Comparison of ENCODE assay signal across 8 cellular contexts in the genomic region with DNA sequence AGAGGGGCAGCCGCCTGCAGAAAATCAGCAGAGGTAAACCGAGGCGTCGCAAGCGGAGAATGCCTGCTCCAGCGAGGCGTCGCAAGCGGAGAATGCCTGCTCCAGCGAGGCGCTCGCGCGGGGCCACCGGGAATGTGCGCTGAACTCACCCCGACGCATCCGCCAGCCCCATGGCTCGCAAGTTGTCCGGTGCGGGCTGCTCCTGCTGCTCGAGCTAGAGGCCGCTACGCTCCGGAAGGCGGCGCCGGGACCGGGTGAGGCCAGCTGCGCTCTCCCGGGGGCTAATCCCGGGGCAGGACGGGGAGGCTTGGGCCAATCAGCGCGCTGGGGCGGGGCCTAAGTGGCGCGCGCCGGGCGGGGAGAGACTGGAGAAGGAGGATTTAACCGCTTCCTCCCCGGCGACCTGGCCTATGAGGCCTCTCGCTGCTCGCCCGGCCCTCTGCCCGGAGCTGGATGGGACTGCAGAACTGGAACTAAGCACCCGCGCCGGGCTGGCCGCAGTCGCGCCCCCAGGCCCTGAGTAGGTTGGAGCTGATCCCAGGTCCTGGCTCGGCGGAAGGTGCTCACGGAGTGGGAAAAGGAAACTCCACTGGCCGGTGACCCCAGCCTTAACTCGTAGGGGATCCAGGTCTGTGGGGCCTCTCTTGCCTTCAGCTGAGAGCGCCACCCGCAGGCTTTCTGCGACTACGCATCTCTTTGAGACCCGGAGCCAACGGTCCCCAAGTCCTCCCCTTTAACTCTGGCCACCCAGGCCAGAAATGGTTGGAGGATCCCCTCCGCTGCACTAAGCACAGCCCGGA. TPM values are rescaled to one million over a fixed set of nuclear protein-coding genes. Genes with fewer than 3 reads are reported as not detected.
DNase-seq lines count a peak whose midpoint lies in the region; ATAC-seq and TF ChIP-seq lines count a peak whose summit lies in the region.

TSS of gene SLC26A6 (minus strand) at position 240 of the 800 bp plus-strand sequence. CDS start at position 172, 68 bp downstream.

- H3K4me3 ChIP-seq in Jurkat, Clone E6-1 (ENCODE audit: low read length) = peak within 1 kb of the TSS; percentile 76
- peak within 1 kb of the TSS; percentile 90 for H3K4me3 ChIP-seq in PC-3 (ENCODE audit: low read length)
- peak within 1 kb of the TSS; percentile 90 for H3K4me3 ChIP-seq in epithelial cell of proximal tubule (ENCODE audit: low read depth, low read length)
- H3K4me3 ChIP-seq in mucosa of rectum (ENCODE audit: low read length in 2 of 2) = peak within 1 kb of the TSS; percentile 68 to 84

- H3K36me3 ChIP-seq in PC-3 (ENCODE audit: low read depth, low read length) (peaks cover 4% of the 10 kb centered on the region), mucosa of rectum (ENCODE audit: control insufficient read depth in 2 of 2, insufficient read depth in 2 of 2, low read length in 2 of 2) (peaks cover 26 to 30% of the 10 kb centered on the region in 2 donors)

- POLR2A ChIA-PET in PC-3 (lab: Charles Lee; ENCODE audit: unreplicated experiment) = interaction anchor here (0.5 to 0.8 kb wide), 3 partner anchors 11 to 383 kb away, joined by 3 to 4 read pairs (median 4); partner anchors contain the start of gene PRKAR2A

- H3K4me1 ChIP-seq in PC-3 (ENCODE audit: insufficient read depth, low read length) = peaks cover 26% of the 10 kb centered on the region
- H3K4me1 ChIP-seq in mucosa of rectum (ENCODE audit: control insufficient read depth in 2 of 2, insufficient read depth in 2 of 2, low read length in 2 of 2) = peaks cover 17 to 19% of the 10 kb centered on the region in 2 donors

- H3K9me3 ChIP-seq in PC-3 (ENCODE audit: low read length) (no peaks in the 10 kb centered on the region), mucosa of rectum (ENCODE audit: control insufficient read depth in 2 of 2, low read length in 2 of 2) (no peaks in the 10 kb centered on the region)

- H3K79me2 ChIP-seq in PC-3 (ENCODE audit: low read length) = peaks cover 22% of the 10 kb centered on the region

- CTCF ChIA-PET in PC-3 (lab: Charles Lee) = interaction anchor here (0.5 to 1.4 kb wide), 9 partner anchors 27 to 132 kb away, joined by 3 to 6 read pairs (median 3); partner anchors contain the start of genes PFKFB4 and UCN2

- ATAC-seq in GM21619 (IDR thresholded peaks at IDR 0.05; ENCODE audit: unreplicated experiment) (peak; percentile 84), PC-3 (peak; percentile 95)

- H2AFZ ChIP-seq in PC-3 (ENCODE audit: low read length) = peak within 1 kb of the TSS; percentile 90

- no peaks in the 10 kb centered on the region for H3F3A ChIP-seq in PC-3 (ENCODE audit: low read length, unreplicated experiment)

- TSS peak; percentile 58 for BruUV-seq in PC-3 (replicated peaks; lab: Mats Ljungman, UMichigan)

- H3K4me2 ChIP-seq in PC-3 (ENCODE audit: low read length) = peak within 1 kb of the TSS; percentile 99

- DNase-seq in DMS53 (lab: John Stamatoyannopoulos, UW) (peak; percentile 92), PC-3 (peak; percentile 98), activated T-cell treated with anti-CD3 and anti-CD28 coated beads for 48 hours (ENCODE audit: low read depth) (peak; percentile 95), epithelial cell of proximal tubule (ENCODE audit: low read depth) (peak; percentile 47)
- peak; percentile 88 for DNase-seq in Jurkat, Clone E6-1 (ENCODE audit: low read depth, low spot score)
- peak; percentile 97 for DNase-seq in stimulated activated CD8-positive, alpha-beta memory T cell treated with anti-CD3 and anti-CD28 coated beads, Interleukin-4, amount 100 ng/mL, for 48 hours

- H3K27ac ChIP-seq in PC-3 (ENCODE audit: low read length) (no peak within 1 kb of the TSS; the same call in 1 of the 2 replicates), mucosa of rectum (ENCODE audit: low read depth in 2 of 2, low read length in 2 of 2) (peak within 1 kb of the TSS; percentile 81 to 82)

- H4K20me1 ChIP-seq in PC-3 (ENCODE audit: low read length) = no peaks in the 10 kb centered on the region

- H3K9ac ChIP-seq in PC-3 (ENCODE audit: low read length) (peak within 1 kb of the TSS; percentile 83), mucosa of rectum (ENCODE audit: low read depth in 1 of 2, low read length in 2 of 2) (peak within 1 kb of the TSS; percentile 75 to 79)

- H3K27me3 ChIP-seq in PC-3 (ENCODE audit: low read length) (no peaks in the 10 kb centered on the region), mucosa of rectum (ENCODE audit: control insufficient read depth in 2 of 2, insufficient read depth in 2 of 2, low read length in 2 of 2) (no peaks in the 10 kb centered on the region)

- peak; percentile 74 for TF ChIP-seq CTCF in PC-3 (conservative IDR thresholded peaks at IDR 0.05; ENCODE audit: low read depth, low read length)
- TF ChIP-seq CTCF in epithelial cell of proximal tubule (conservative IDR thresholded peaks at IDR 0.05; ENCODE audit: low read depth, low read length) = peak; percentile 74

- no peaks in the 10 kb centered on the region for H3K9me2 ChIP-seq in PC-3 (replicated peaks; ENCODE audit: low read length)

- intact Hi-C loops in PC-3 (cut with micrococcal nuclease) = loop anchor here (1.0 to 2.0 kb wide), 4 partner anchors 26 to 79 kb away; partner anchors contain the start of genes NCKIPSD, PFKFB4 and UQCRC1

RNA-seq across cellular contexts. Expression of gene SLC26A6, which starts in this region (rescaled TPM):
- polyA plus RNA-seq in Jurkat, Clone E6-1 (2012; ENCODE audit: insufficient read depth, insufficient read length) = 38.6 TPM
- total RNA-seq in PC-3 (2014; rRNA removed) = 38.1 and 44.9 TPM in 2 replicates
- total RNA-seq in epithelial cell of proximal tubule = 26.3 and 33.4 TPM in 2 replicates

Comparison
In these comparisons a context has a peak if more than half of its experiments do, and no peak if none do; other contexts are left out.
1. DNase-seq: peak in every context shown above with its lines; median percentile 98 in PC-3; 97 in stimulated activated CD8-positive, alpha-beta memory T cell treated with anti-CD3 and anti-CD28 coated beads, Interleukin-4, amount 100 ng/mL, for 48 hours; 95 in activated T-cell treated with anti-CD3 and anti-CD28 coated beads for 48 hours; 92 in DMS53; 88 in Jurkat, Clone E6-1; 47 in epithelial cell of proximal tubule.